In the genomic region with DNA sequence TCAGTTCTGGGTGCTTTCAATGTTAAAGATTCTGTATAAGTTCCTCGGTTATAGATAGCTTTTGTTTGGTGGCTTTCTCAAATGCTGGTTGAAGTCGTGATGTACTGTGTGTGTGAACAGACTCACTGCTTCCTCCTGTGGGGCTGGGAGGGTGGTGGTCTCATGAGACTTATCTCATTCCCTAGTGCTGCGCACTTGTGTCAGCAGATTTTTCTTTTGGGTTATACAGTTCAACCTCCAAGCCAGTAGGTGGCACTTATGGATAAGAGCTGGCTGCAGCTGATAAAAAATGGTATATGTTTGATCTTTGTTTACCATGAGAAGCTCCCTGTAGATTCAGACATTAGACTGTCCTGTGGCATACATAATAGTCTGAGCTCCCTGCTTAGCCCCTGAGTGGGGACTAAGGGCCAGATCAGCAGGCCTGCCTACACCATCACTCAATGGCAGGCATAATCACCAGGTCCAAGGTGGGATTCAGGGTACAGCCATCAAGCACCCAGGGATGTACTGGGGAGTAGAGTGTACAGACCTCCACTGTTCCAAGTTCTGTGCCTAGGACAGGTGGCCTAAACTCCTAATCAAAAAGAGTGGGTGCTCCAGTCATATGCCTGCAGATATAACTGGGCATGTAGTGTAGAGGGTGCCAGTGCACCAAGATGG, we compare ENCODE assay signal across 9 cellular contexts.
DNase-seq lines count a peak whose midpoint lies in the region; ATAC-seq and TF ChIP-seq lines count a peak whose summit lies in the region.
"Had no signal": no experiment of that assay in that cellular context is flagged by ENCODE, and none has a peak within 500 bp of the region (broad histone marks: within the 10 kb centered on the region; RNA-seq: fewer than 3 reads in every experiment).

No MANE protein-coding gene starts in this region.

- peak; percentile 85 for ATAC-seq in GM18909 (IDR thresholded peaks at IDR 0.05; ENCODE audit: poor library complexity, unreplicated experiment)
- ATAC-seq in HG03432 (IDR thresholded peaks at IDR 0.05; ENCODE audit: unreplicated experiment), result peak; percentile 80

- peaks cover 5% of the 10 kb centered on the region for H3K9me3 Mint-ChIP-seq in activated naive CD8-positive, alpha-beta T cell treated with anti-CD3 and anti-CD28 coated beads for 36 hours

- CTCF ChIA-PET in A673 (lab: Charles Lee), result interaction anchor here (1.0 to 1.1 kb wide), 3 partner anchors 39 to 362 kb away, joined by 3 to 6 read pairs (median 4); no protein-coding TSS in a partner anchor

- peak; percentile 60 for DNase-seq in A673 (ENCODE audit: low spot score)
- DNase-seq in brain microvascular endothelial cell, result no peak
- no peak for DNase-seq in NCI-H524 treated with DMSO at 0.1 percent for 48 hours (lab: John Stamatoyannopoulos, UW)
- no peak for DNase-seq in COR-L47 (lab: John Stamatoyannopoulos, UW)
- DNase-seq in activated naive CD8-positive, alpha-beta T cell treated with anti-CD3 and anti-CD28 coated beads for 36 hours, result no peak
- no peak for DNase-seq in NCI-H1694 (lab: John Stamatoyannopoulos, UW)

- intact Hi-C loops in A673 (cut with micrococcal nuclease; ENCODE audit: unreplicated experiment), result loop anchor here (5.0 kb wide), 1 partner anchor 361 kb away; no protein-coding TSS in a partner anchor

- H3K4me3 ChIP-seq in A673 (ENCODE audit: low read depth, low read length, poor library complexity, severe bottlenecking) (no peak overlapping the region), brain microvascular endothelial cell (ENCODE audit: low read depth, low read length) (no peak overlapping the region)

- H3K9me3 ChIP-seq in A673 (ENCODE audit: low read depth, low read length, poor library complexity, severe bottlenecking), result no peaks in the 10 kb centered on the region

- no peaks in the 10 kb centered on the region for H3K4me1 ChIP-seq in A673 (ENCODE audit: insufficient read depth, low read length, poor library complexity, severe bottlenecking)
- H3K4me1 ChIP-seq: parathyroid adenoma had no signal

- POLR2A ChIA-PET in A673 (lab: Charles Lee; ENCODE audit: low non-redundant PET), result no interaction called here

- TF ChIP-seq CTCF in A673 (conservative IDR thresholded peaks at IDR 0.05; ENCODE audit: low read depth, low read length) (peak; percentile 56), brain microvascular endothelial cell (IDR thresholded peaks at IDR 0.05; ENCODE audit: low read depth, low read length, missing control alignments) (peak; percentile 43)

- H3K36me3 ChIP-seq in A673 (ENCODE audit: insufficient read depth, low read length, poor library complexity, severe bottlenecking) (no peaks in the 10 kb centered on the region), brain microvascular endothelial cell (replicated peaks) (no peaks in the 10 kb centered on the region)

- H3K27ac Mint-ChIP-seq in activated naive CD8-positive, alpha-beta T cell treated with anti-CD3 and anti-CD28 coated beads for 36 hours, result no peak overlapping the region

- H3K27ac ChIP-seq in A673 (ENCODE audit: low read depth, low read length, poor library complexity, severe bottlenecking), result no peak overlapping the region
- no peak overlapping the region for H3K27ac ChIP-seq in brain microvascular endothelial cell
- H3K27ac ChIP-seq: parathyroid adenoma had no signal

- H3K4me1 Mint-ChIP-seq in activated naive CD8-positive, alpha-beta T cell treated with anti-CD3 and anti-CD28 coated beads for 36 hours, result no peaks in the 10 kb centered on the region

- H3K36me3 Mint-ChIP-seq in activated naive CD8-positive, alpha-beta T cell treated with anti-CD3 and anti-CD28 coated beads for 36 hours, result no peaks in the 10 kb centered on the region

- peaks cover 20% of the 10 kb centered on the region for H3K27me3 Mint-ChIP-seq in activated naive CD8-positive, alpha-beta T cell treated with anti-CD3 and anti-CD28 coated beads for 36 hours

- BruUV-seq in A673 (replicated peaks; lab: Mats Ljungman, UMichigan), result no TSS peak

- in situ Hi-C loops in brain microvascular endothelial cell (cut with HindIII; ENCODE audit: low pct_ligation_motif_present, low sequenced_read_pairs), result no loop called here

- H3K27me3 ChIP-seq in A673 (replicated peaks; ENCODE audit: insufficient read depth, low read depth, low read length, poor library complexity) (no peaks in the 10 kb centered on the region), brain microvascular endothelial cell (replicated peaks) (no peaks in the 10 kb centered on the region)

- H3K4me3 Mint-ChIP-seq in activated naive CD8-positive, alpha-beta T cell treated with anti-CD3 and anti-CD28 coated beads for 36 hours, result no peak overlapping the region
